Comparison of ENCODE assay signal across 15 cellular contexts in the genomic region with DNA sequence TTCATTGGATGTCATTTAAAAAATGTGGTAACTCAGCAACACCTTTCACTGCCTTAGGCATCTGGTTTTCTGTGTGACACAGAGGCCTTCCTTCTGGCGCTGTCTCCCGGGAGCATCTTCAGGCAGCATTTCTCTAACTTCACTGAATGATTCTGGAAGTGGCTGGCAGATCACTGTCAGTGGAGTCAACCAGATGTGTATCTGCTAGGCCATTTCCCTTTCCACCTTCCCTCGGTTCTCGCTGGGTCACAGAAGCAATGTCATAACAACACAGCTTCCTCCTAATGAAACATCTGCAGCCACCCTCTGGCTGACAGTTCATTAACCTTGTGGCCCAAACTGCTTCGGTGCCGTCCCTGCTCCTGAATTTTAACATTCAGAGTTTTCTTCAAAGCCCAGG.
"Had no signal": no experiment of that assay in that cellular context is flagged by ENCODE, and none has a peak within 500 bp of the region (broad histone marks: within the 10 kb centered on the region; RNA-seq: fewer than 3 reads in every experiment).

No MANE protein-coding gene starts in this region.

- ATAC-seq: body of pancreas; foreskin keratinocyte; left colon; mucosa of descending colon; stimulated activated effector memory CD8-positive, alpha-beta T cell treated with anti-CD3 and anti-CD28 coated beads, Interleukin-12 subunit alpha, Interleukin-12 subunit beta, amount 100 ng/mL, for 72 hours; stimulated activated naive CD8-positive, alpha-beta T cell treated with anti-CD3 and anti-CD28 coated beads, Interleukin-15, amount 100 ng/mL, for 72 hours had no signal

- DNase-seq: activated CD4-positive, alpha-beta T cell treated with anti-CD3 and anti-CD28 coated beads for 1 hour; activated CD4-positive, alpha-beta T cell treated with anti-CD3 and anti-CD28 coated beads, Interleukin-2, amount 50 U/mL, for 1 hour; activated gamma-delta T cell treated with Interleukin-2 at 50 U/mL for 16 hours; activated T-cell treated with anti-CD3 and anti-CD28 coated beads, Interleukin-2, amount 50 U/mL, for 1 hour; anterior cingulate cortex; body of pancreas; effector CD4-positive, alpha-beta T cell; foreskin keratinocyte; left colon; mesendoderm; mucosa of descending colon; right lobe of liver; stimulated activated CD4-positive, alpha-beta T cell treated with anti-CD3 and anti-CD28 coated beads, Interleukin-2, amount 100 ng/mL, for 24 hours; stimulated activated naive CD8-positive, alpha-beta T cell treated with anti-CD3 and anti-CD28 coated beads, Interleukin-15, amount 100 ng/mL, for 72 hours had no signal
